2 cellular contexts compared by ENCODE assay signal in genomic region chr7:112897839-112898431, GRCh38.
TF ChIP-seq lines count a peak whose summit lies in the region.

No MANE protein-coding gene starts in this region.

TF ChIP-seq in SK-N-SH treated with all-trans-retinoic acid at 6 μM for 48 hours, 23 proteins besides CTCF, POLR2A, EP300 and RAD21 (continued from another document):
- TF ChIP-seq TSHZ2 (CRISPR knock-in tag; IDR thresholded peaks at IDR 0.05): no peak

TF ChIP-seq in SK-N-SH, 30 proteins besides CTCF, POLR2A, EP300 and RAD21 (continued from another document):
- TF ChIP-seq PBX3 (IDR thresholded peaks at IDR 0.05): no peak
- no peak for TF ChIP-seq FOSL2 (IDR thresholded peaks at IDR 0.05; ENCODE audit: borderline replicate concordance, low read depth)
- TF ChIP-seq JUND (IDR thresholded peaks at IDR 0.05): no peak
- no peak for TF ChIP-seq GABPA (IDR thresholded peaks at IDR 0.05; ENCODE audit: low read depth)
- TF ChIP-seq TAF1 (IDR thresholded peaks at IDR 0.05; ENCODE audit: borderline replicate concordance, low read depth, low read length): no peak
- no peak for TF ChIP-seq FOXM1 (IDR thresholded peaks at IDR 0.05; ENCODE audit: low read depth)
- no peak for TF ChIP-seq TEAD4 (IDR thresholded peaks at IDR 0.05; ENCODE audit: borderline replicate concordance, insufficient read depth)
- TF ChIP-seq ELF1 (IDR thresholded peaks at IDR 0.05): no peak
- TF ChIP-seq NRF1 (IDR thresholded peaks at IDR 0.05; ENCODE audit: low read depth, low read length): no peak
- no peak for TF ChIP-seq FOXJ3 (CRISPR knock-in tag; IDR thresholded peaks at IDR 0.05)
